18 cellular contexts compared by ENCODE assay signal in the genomic region with DNA sequence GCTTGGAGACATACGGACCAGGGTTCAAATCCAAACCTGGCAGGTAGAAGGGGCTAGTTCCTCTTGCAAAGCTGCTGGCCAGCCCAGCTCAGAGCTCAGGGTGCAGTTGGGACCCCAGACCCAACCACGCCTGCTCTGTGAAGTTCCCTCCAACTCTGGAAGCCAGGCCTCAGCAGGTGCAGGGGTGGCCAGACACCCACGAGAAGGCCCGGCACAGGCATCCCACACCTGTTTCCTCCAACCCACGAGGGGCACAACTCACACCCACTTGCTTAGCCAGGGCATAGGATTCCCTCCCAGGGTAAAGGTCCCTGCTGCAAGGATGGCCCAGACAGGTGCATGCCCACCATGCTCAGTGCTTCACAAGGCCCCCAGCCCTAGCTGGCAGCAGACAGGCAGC.
DNase-seq lines count a peak whose midpoint lies in the region; TF ChIP-seq lines count a peak whose summit lies in the region.
"Had no signal": no experiment of that assay in that cellular context is flagged by ENCODE, and none has a peak within 500 bp of the region (broad histone marks: within the 10 kb centered on the region; RNA-seq: fewer than 3 reads in every experiment).

No MANE protein-coding gene starts in this region.

- H3K36me3 Mint-ChIP-seq in endodermal cell (ENCODE audit: low read depth) (no peaks in the 10 kb centered on the region), osteocyte (ENCODE audit: unreplicated experiment) (no peaks in the 10 kb centered on the region)
- H3K36me3 Mint-ChIP-seq: CD14-positive monocyte; CD4-positive, alpha-beta memory T cell had no signal

- H3K4me3 Mint-ChIP-seq in endodermal cell (no peak overlapping the region), osteocyte (ENCODE audit: unreplicated experiment) (no peak overlapping the region)
- H3K4me3 Mint-ChIP-seq: CD14-positive monocyte; CD4-positive, alpha-beta memory T cell; GM23338; HFFc6 had no signal

- no peak overlapping the region for H3K9ac ChIP-seq in endodermal cell (ENCODE audit: extremely low read depth, low read length, poor library complexity, severe bottlenecking)
- H3K9ac ChIP-seq: BLaER1 had no signal

- no peak for TF ChIP-seq CTCF in endodermal cell (conservative IDR thresholded peaks at IDR 0.05)
- no peak for TF ChIP-seq CTCF in osteocyte (IDR thresholded peaks at IDR 0.05)

- 87 to 100% methylated on average over 1 to 5 of the region's 5 CpGs for WGBS in endodermal cell (ENCODE audit: insufficient coverage in 1 of 2, insufficient read length in 1 of 2), 2 experiments

- no peaks in the 10 kb centered on the region for H3K9me3 ChIP-seq in endodermal cell (ENCODE audit: control insufficient read depth, low read length)
- H3K9me3 ChIP-seq: BLaER1 had no signal

- H3K27ac Mint-ChIP-seq in endodermal cell (no peak overlapping the region), osteocyte (ENCODE audit: unreplicated experiment) (no peak overlapping the region)
- H3K27ac Mint-ChIP-seq: CD14-positive monocyte, GM23338, HFFc6 had no signal

- H3K4me3 ChIP-seq in endodermal cell (ENCODE audit: low read length): no peak overlapping the region
- H3K4me3 ChIP-seq: BLaER1, GM12878, GM23338 had no signal

- H3K27ac ChIP-seq in endodermal cell (ENCODE audit: low read depth, low read length): no peak overlapping the region
- H3K27ac ChIP-seq: BLaER1, HL-60 had no signal

- DNase-seq in activated effector memory CD4-positive, alpha-beta T cell treated with anti-CD3 and anti-CD28 coated beads, Interleukin-2, amount 50 U/mL, for 16 hours: peak; percentile 53
- DNase-seq in activated effector memory CD4-positive, alpha-beta T cell treated with Interleukin-2 at 50 U/mL for 16 hours: no peak
- DNase-seq in endodermal cell: peak; percentile 21
- DNase-seq in osteocyte (ENCODE audit: extremely low spot score, unreplicated experiment): peak; percentile 79
- no peak for DNase-seq in DMS114 treated with DMSO at 0.1 percent for 48 hours (lab: John Stamatoyannopoulos, UW; ENCODE audit: unreplicated experiment)
- no peak for DNase-seq in NCI-H2081 (lab: John Stamatoyannopoulos, UW)
- no peak for DNase-seq in activated CD4-positive, alpha-beta T cell treated with anti-CD3 and anti-CD28 coated beads for 1 hour
- DNase-seq: 8988T; CD4-positive, alpha-beta memory T cell; DND-41; EL; HCEC 1CT; HFFc6 had no signal

- H3K4me1 Mint-ChIP-seq in endodermal cell (peaks cover 20% of the 10 kb centered on the region), osteocyte (ENCODE audit: unreplicated experiment) (no peaks in the 10 kb centered on the region)
- H3K4me1 Mint-ChIP-seq: CD14-positive monocyte, GM23338 had no signal

- H3K9me3 Mint-ChIP-seq in endodermal cell: no peaks in the 10 kb centered on the region
- H3K9me3 Mint-ChIP-seq in osteocyte (ENCODE audit: unreplicated experiment): peaks cover 3% of the 10 kb centered on the region
- H3K9me3 Mint-ChIP-seq: CD14-positive monocyte had no signal

- H3K27me3 Mint-ChIP-seq in endodermal cell (ENCODE audit: insufficient read depth) (peaks cover 2% of the 10 kb centered on the region), osteocyte (ENCODE audit: unreplicated experiment) (no peaks in the 10 kb centered on the region)
- H3K27me3 Mint-ChIP-seq: CD4-positive, alpha-beta memory T cell had no signal

- no peaks in the 10 kb centered on the region for H3K27me3 ChIP-seq in endodermal cell (ENCODE audit: control insufficient read depth, insufficient read depth, low read length, poor library complexity, severe bottlenecking)
- H3K27me3 ChIP-seq: BLaER1 had no signal

- no peaks in the 10 kb centered on the region for H3K36me3 ChIP-seq in endodermal cell (ENCODE audit: control insufficient read depth, insufficient read depth, low read length)
- H3K36me3 ChIP-seq: BLaER1 had no signal

- H3K4me1 ChIP-seq in endodermal cell (ENCODE audit: control insufficient read depth, insufficient read depth, low read length): no peaks in the 10 kb centered on the region
- H3K4me1 ChIP-seq: BLaER1 had no signal

Comparison
In these comparisons a context has a peak if more than half of its experiments do, and no peak if none do; other contexts are left out.
1. DNase-seq: peak in activated effector memory CD4-positive, alpha-beta T cell treated with anti-CD3 and anti-CD28 coated beads, Interleukin-2, amount 50 U/mL, for 16 hours (single experiment), endodermal cell (single experiment) and osteocyte (single experiment); none in activated effector memory CD4-positive, alpha-beta T cell treated with Interleukin-2 at 50 U/mL for 16 hours (single experiment), DMS114 treated with DMSO at 0.1 percent for 48 hours (single experiment), NCI-H2081 (0 of 2) and activated CD4-positive, alpha-beta T cell treated with anti-CD3 and anti-CD28 coated beads for 1 hour (single experiment).